1 cellular context compared by ENCODE assay signal in genomic region chr1:1551524-1552262, GRCh38.
TF ChIP-seq lines count a peak whose summit lies in the region.

No MANE protein-coding gene starts in this region.

TF ChIP-seq in WTC11, 78 proteins besides CTCF, POLR2A, EP300 and RAD21:
- no peak for TF ChIP-seq ZNF423 (CRISPR knock-in tag; IDR thresholded peaks at IDR 0.05)
